Comparison of ENCODE assay signal across 1 cellular context in the genomic region with DNA sequence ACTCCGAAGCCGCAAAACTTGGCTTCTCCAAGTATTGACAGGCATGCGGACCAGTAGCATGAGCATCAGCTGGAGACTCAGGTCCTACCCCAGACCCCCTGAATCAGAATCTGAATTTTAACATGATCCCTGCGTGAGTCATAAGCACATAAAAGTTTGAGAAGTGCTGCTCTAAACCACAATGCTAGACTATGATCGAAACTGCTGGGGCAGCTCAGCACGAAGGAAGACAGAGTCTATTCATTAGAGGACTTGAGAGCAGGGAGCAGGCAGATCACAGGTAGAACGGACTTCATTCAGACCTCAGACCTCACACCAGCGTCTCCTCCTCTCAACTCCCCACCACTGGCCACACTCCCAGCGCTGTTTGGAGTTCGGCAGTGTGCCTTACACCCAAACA.
TF ChIP-seq lines count a peak whose summit lies in the region.

No MANE protein-coding gene starts in this region.

TF ChIP-seq in GM12878, 131 proteins besides CTCF, POLR2A, EP300 and RAD21:
- TF ChIP-seq MYC (IDR thresholded peaks at IDR 0.05; ENCODE audit: insufficient read depth, insufficient read length, insufficient replicate concordance, low read length, severe bottlenecking) (no peak), BHLHE40 (IDR thresholded peaks at IDR 0.05; ENCODE audit: borderline replicate concordance in 1 of 2, low read depth in 2 of 2, low read length in 1 of 2) (peak in 1 of 2 experiments; percentile 40; a peak in 1 of 4 replicates), CHD1 (IDR thresholded peaks at IDR 0.05; ENCODE audit: low read depth, low read length) (no peak), IKZF1 (conservative IDR thresholded peaks at IDR 0.05) (peak; percentile 29), ASH2L (IDR thresholded peaks at IDR 0.05; ENCODE audit: borderline replicate concordance, low read depth) (no peak), RFX5 (IDR thresholded peaks at IDR 0.05; ENCODE audit: low read depth, low read length) (no peak), NFIC (IDR thresholded peaks at IDR 0.05; ENCODE audit: low read depth, low read length) (no peak), IRF4 (IDR thresholded peaks at IDR 0.05; ENCODE audit: low read depth, low read length) (0 out of 2 replicates have a peak, but pooled peaks have one; percentile 49), PAX5 (IDR thresholded peaks at IDR 0.05; ENCODE audit: borderline replicate concordance, low read depth, low read length) (0 out of 2 replicates have a peak, but pooled peaks have one; percentile 34), ZZZ3 (IDR thresholded peaks at IDR 0.05; ENCODE audit: control insufficient read depth, insufficient read length, low read depth) (no peak), YBX1 (IDR thresholded peaks at IDR 0.05) (no peak), SREBF2 (IDR thresholded peaks at IDR 0.05; ENCODE audit: low read length) (no peak), WRNIP1 (IDR thresholded peaks at IDR 0.05; ENCODE audit: borderline replicate concordance, low read depth, low read length) (no peak), ZSCAN29 (IDR thresholded peaks at IDR 0.05) (no peak), NRF1 (conservative IDR thresholded peaks at IDR 0.05; ENCODE audit: low read depth, low read length) (no peak), RAD51 (IDR thresholded peaks at IDR 0.05) (no peak), IKZF2 (IDR thresholded peaks at IDR 0.05) (peak; percentile 23 to 44; a peak in 2 of 4 replicates), RUNX3 (IDR thresholded peaks at IDR 0.05; ENCODE audit: low read length) (peak; percentile 86), ZNF384 (IDR thresholded peaks at IDR 0.05; ENCODE audit: borderline replicate concordance, low read depth, low read length) (no peak), FOS (IDR thresholded peaks at IDR 0.05; ENCODE audit: borderline replicate concordance, extremely low read depth, insufficient read length) (no peak), JUND (IDR thresholded peaks at IDR 0.05; ENCODE audit: low read depth, low read length) (no peak), POLR2AphosphoS5 (IDR thresholded peaks at IDR 0.05; ENCODE audit: low read length) (0 out of 2 replicates have a peak, but pooled peaks have one; percentile 26), MTA2 (IDR thresholded peaks at IDR 0.05; ENCODE audit: low read depth) (0 out of 2 replicates have a peak, but pooled peaks have one; percentile 37), TAF1 (IDR thresholded peaks at IDR 0.05; ENCODE audit: borderline replicate concordance, low read depth, low read length) (0 out of 2 replicates have a peak, but pooled peaks have one; percentile 41), BCL11A (IDR thresholded peaks at IDR 0.05; ENCODE audit: low read depth, low read length) (peak; percentile 39; the same call in 1 of the 2 replicates), SUPT20H (IDR thresholded peaks at IDR 0.05; ENCODE audit: borderline replicate concordance, control insufficient read depth, low read depth, low read length) (no peak), GATAD2B (conservative IDR thresholded peaks at IDR 0.05; ENCODE audit: low read depth) (0 out of 2 replicates have a peak, but pooled peaks have one; percentile 29), CHD2 (IDR thresholded peaks at IDR 0.05; ENCODE audit: borderline replicate concordance, low read depth, low read length) (0 out of 2 replicates have a peak, but pooled peaks have one; percentile 23), STAT3 (IDR thresholded peaks at IDR 0.05; ENCODE audit: low read depth, low read length) (no peak), SREBF1 (IDR thresholded peaks at IDR 0.05; ENCODE audit: low read length) (no peak), CBFB (IDR thresholded peaks at IDR 0.05; ENCODE audit: low read depth) (no peak), HCFC1 (IDR thresholded peaks at IDR 0.05; ENCODE audit: low read length) (no peak), NBN (IDR thresholded peaks at IDR 0.05) (0 out of 2 replicates have a peak, but pooled peaks have one; percentile 38), FOXK2 (IDR thresholded peaks at IDR 0.05) (no peak), CBX3 (IDR thresholded peaks at IDR 0.05; ENCODE audit: borderline replicate concordance, low read depth) (no peak), POU2F2 (IDR thresholded peaks at IDR 0.05; ENCODE audit: borderline replicate concordance, low read depth, low read length) (peak; percentile 46; the same call in 1 of the 3 replicates), ETV6 (conservative IDR thresholded peaks at IDR 0.05 in 1 of 2, IDR thresholded peaks at IDR 0.05 in 1 of 2; ENCODE audit: borderline replicate concordance in 1 of 2, low read depth in 1 of 2) (no peak), MTA3 (IDR thresholded peaks at IDR 0.05; ENCODE audit: borderline replicate concordance, low read length) (no peak), JUNB (IDR thresholded peaks at IDR 0.05) (peak; percentile 79)
- TF ChIP-seq, protein P1, sequence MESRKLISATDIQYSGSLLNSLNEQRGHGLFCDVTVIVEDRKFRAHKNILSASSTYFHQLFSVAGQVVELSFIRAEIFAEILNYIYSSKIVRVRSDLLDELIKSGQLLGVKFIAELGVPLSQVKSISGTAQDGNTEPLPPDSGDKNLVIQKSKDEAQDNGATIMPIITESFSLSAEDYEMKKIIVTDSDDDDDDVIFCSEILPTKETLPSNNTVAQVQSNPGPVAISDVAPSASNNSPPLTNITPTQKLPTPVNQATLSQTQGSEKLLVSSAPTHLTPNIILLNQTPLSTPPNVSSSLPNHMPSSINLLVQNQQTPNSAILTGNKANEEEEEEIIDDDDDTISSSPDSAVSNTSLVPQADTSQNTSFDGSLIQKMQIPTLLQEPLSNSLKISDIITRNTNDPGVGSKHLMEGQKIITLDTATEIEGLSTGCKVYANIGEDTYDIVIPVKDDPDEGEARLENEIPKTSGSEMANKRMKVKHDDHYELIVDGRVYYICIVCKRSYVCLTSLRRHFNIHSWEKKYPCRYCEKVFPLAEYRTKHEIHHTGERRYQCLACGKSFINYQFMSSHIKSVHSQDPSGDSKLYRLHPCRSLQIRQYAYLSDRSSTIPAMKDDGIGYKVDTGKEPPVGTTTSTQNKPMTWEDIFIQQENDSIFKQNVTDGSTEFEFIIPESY (IDR thresholded peaks at IDR 0.05): no peak
- TF ChIP-seq, protein P2, sequence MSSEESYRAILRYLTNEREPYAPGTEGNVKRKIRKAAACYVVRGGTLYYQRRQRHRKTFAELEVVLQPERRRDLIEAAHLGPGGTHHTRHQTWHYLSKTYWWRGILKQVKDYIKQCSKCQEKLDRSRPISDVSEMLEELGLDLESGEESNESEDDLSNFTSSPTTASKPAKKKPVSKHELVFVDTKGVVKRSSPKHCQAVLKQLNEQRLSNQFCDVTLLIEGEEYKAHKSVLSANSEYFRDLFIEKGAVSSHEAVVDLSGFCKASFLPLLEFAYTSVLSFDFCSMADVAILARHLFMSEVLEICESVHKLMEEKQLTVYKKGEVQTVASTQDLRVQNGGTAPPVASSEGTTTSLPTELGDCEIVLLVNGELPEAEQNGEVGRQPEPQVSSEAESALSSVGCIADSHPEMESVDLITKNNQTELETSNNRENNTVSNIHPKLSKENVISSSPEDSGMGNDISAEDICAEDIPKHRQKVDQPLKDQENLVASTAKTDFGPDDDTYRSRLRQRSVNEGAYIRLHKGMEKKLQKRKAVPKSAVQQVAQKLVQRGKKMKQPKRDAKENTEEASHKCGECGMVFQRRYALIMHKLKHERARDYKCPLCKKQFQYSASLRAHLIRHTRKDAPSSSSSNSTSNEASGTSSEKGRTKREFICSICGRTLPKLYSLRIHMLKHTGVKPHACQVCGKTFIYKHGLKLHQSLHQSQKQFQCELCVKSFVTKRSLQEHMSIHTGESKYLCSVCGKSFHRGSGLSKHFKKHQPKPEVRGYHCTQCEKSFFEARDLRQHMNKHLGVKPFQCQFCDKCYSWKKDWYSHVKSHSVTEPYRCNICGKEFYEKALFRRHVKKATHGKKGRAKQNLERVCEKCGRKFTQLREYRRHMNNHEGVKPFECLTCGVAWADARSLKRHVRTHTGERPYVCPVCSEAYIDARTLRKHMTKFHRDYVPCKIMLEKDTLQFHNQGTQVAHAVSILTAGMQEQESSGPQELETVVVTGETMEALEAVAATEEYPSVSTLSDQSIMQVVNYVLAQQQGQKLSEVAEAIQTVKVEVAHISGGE (CRISPR knock-in tag; IDR thresholded peaks at IDR 0.05): no peak
- TF ChIP-seq, protein P3, sequence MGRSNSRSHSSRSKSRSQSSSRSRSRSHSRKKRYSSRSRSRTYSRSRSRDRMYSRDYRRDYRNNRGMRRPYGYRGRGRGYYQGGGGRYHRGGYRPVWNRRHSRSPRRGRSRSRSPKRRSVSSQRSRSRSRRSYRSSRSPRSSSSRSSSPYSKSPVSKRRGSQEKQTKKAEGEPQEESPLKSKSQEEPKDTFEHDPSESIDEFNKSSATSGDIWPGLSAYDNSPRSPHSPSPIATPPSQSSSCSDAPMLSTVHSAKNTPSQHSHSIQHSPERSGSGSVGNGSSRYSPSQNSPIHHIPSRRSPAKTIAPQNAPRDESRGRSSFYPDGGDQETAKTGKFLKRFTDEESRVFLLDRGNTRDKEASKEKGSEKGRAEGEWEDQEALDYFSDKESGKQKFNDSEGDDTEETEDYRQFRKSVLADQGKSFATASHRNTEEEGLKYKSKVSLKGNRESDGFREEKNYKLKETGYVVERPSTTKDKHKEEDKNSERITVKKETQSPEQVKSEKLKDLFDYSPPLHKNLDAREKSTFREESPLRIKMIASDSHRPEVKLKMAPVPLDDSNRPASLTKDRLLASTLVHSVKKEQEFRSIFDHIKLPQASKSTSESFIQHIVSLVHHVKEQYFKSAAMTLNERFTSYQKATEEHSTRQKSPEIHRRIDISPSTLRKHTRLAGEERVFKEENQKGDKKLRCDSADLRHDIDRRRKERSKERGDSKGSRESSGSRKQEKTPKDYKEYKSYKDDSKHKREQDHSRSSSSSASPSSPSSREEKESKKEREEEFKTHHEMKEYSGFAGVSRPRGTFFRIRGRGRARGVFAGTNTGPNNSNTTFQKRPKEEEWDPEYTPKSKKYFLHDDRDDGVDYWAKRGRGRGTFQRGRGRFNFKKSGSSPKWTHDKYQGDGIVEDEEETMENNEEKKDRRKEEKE (IDR thresholded peaks at IDR 0.05): no peak
- TF ChIP-seq, protein P4, sequence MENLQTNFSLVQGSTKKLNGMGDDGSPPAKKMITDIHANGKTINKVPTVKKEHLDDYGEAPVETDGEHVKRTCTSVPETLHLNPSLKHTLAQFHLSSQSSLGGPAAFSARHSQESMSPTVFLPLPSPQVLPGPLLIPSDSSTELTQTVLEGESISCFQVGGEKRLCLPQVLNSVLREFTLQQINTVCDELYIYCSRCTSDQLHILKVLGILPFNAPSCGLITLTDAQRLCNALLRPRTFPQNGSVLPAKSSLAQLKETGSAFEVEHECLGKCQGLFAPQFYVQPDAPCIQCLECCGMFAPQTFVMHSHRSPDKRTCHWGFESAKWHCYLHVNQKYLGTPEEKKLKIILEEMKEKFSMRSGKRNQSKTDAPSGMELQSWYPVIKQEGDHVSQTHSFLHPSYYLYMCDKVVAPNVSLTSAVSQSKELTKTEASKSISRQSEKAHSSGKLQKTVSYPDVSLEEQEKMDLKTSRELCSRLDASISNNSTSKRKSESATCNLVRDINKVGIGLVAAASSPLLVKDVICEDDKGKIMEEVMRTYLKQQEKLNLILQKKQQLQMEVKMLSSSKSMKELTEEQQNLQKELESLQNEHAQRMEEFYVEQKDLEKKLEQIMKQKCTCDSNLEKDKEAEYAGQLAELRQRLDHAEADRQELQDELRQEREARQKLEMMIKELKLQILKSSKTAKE (IDR thresholded peaks at IDR 0.05; ENCODE audit: low read depth, poor library complexity, severe bottlenecking): no peak
- TF ChIP-seq, protein P5, sequence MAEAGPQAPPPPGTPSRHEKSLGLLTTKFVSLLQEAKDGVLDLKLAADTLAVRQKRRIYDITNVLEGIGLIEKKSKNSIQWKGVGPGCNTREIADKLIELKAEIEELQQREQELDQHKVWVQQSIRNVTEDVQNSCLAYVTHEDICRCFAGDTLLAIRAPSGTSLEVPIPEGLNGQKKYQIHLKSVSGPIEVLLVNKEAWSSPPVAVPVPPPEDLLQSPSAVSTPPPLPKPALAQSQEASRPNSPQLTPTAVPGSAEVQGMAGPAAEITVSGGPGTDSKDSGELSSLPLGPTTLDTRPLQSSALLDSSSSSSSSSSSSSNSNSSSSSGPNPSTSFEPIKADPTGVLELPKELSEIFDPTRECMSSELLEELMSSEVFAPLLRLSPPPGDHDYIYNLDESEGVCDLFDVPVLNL (IDR thresholded peaks at IDR 0.05; ENCODE audit: low read depth, low read length): no peak
- TF ChIP-seq, protein P6, sequence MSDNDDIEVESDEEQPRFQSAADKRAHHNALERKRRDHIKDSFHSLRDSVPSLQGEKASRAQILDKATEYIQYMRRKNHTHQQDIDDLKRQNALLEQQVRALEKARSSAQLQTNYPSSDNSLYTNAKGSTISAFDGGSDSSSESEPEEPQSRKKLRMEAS (IDR thresholded peaks at IDR 0.05; ENCODE audit: low read depth, low read length): no peak
- TF ChIP-seq, protein P7, sequence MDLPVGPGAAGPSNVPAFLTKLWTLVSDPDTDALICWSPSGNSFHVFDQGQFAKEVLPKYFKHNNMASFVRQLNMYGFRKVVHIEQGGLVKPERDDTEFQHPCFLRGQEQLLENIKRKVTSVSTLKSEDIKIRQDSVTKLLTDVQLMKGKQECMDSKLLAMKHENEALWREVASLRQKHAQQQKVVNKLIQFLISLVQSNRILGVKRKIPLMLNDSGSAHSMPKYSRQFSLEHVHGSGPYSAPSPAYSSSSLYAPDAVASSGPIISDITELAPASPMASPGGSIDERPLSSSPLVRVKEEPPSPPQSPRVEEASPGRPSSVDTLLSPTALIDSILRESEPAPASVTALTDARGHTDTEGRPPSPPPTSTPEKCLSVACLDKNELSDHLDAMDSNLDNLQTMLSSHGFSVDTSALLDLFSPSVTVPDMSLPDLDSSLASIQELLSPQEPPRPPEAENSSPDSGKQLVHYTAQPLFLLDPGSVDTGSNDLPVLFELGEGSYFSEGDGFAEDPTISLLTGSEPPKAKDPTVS (IDR thresholded peaks at IDR 0.05; ENCODE audit: low read depth, low read length): no peak
